ENCODE assay signal across 31 cellular contexts in genomic region chr13:40379794-40380608, GRCh38.
A peak's percentile ranks its signal among the peaks of the same experiment; 100 is the strongest.
DNase-seq lines count a peak whose midpoint lies in the region; ATAC-seq, FAIRE-seq and TF ChIP-seq lines count a peak whose summit lies in the region.
"Had no signal": no experiment of that assay in that cellular context is flagged by ENCODE, and none has a peak within 500 bp of the region (broad histone marks: within the 10 kb centered on the region; RNA-seq: fewer than 3 reads in every experiment).

No MANE protein-coding gene starts in this region.

- CTCF ChIA-PET in H1 (lab: Charles Lee; ENCODE audit: partially characterized antibody) = interaction anchor here (0.9 kb wide), 1 partner anchor 9 kb away, joined by 4 read pairs; no protein-coding TSS in a partner anchor

- H4K20me1 ChIP-seq in H1 (replicated peaks in 1 of 2; ENCODE audit: control insufficient read depth in 1 of 2, insufficient read depth in 2 of 2, low read length in 2 of 2) = no peaks in the 10 kb centered on the region

- TF ChIP-seq CTCF in H1 (IDR thresholded peaks at IDR 0.05; ENCODE audit: control extremely low read depth in 1 of 3, insufficient read depth in 1 of 3, low read depth in 1 of 3, low read length in 3 of 3) = no peak
- TF ChIP-seq CTCF in mesothelial cell of epicardium (IDR thresholded peaks at IDR 0.05; ENCODE audit: unreplicated experiment) = no peak
- TF ChIP-seq CTCF in tibial nerve (IDR thresholded peaks at IDR 0.05) = no peak

- no peak overlapping the region for H3K4ac ChIP-seq in H1 (replicated peaks; ENCODE audit: insufficient read length, low read depth, low read length)

- no peak overlapping the region for H3K27ac Mint-ChIP-seq in mesothelial cell of epicardium
- H3K27ac Mint-ChIP-seq: activated CD8-positive, alpha-beta T cell treated with anti-CD3 and anti-CD28 coated beads for 36 hours; activated naive CD4-positive, alpha-beta T cell treated with anti-CD3 and anti-CD28 coated beads, Interleukin-2, amount 10 ng/mL, durations not matched to agents 7 days and 5 days; activated T-helper 17 cell treated with anti-CD3 and anti-CD28 coated beads, Interleukin-2, amount 50 U/mL, for 72 hours; T-helper 17 cell had no signal

- 64% methylated on average over 10 of the region's 10 CpGs for WGBS in right cardiac atrium
- 54% methylated on average over 10 of the region's 10 CpGs; no CpG with 5 or more reads in 1 of the 2 experiments for WGBS in H1 (ENCODE audit: extremely low coverage in 1 of 2, insufficient coverage in 1 of 2, insufficient read length in 1 of 2, insufficient replicate concordance in 2 of 2, low coverage in 1 of 2, low lambda C conversion rate in 2 of 2, missing lambda C conversion rate in 1 of 2), 2 experiments
- WGBS in tibial nerve, 2 donors = 43 to 59% methylated on average over 10 of the region's 10 CpGs

- no peak overlapping the region for H3K56ac ChIP-seq in H1 (replicated peaks; ENCODE audit: insufficient read length, low read depth, low read length)

- H3K79me2 ChIP-seq in H1 (ENCODE audit: control insufficient read depth in 1 of 2, insufficient read depth in 2 of 2, low read length in 2 of 2) = no peaks in the 10 kb centered on the region
- H3K79me2 ChIP-seq: hepatocyte had no signal

- peak overlapping the region; percentile 37 for H3K4me3 Mint-ChIP-seq in mesothelial cell of epicardium
- H3K4me3 Mint-ChIP-seq: activated CD8-positive, alpha-beta T cell treated with anti-CD3 and anti-CD28 coated beads for 36 hours; activated naive CD4-positive, alpha-beta T cell treated with anti-CD3 and anti-CD28 coated beads, Interleukin-2, amount 10 ng/mL, durations not matched to agents 7 days and 5 days; activated T-helper 17 cell treated with anti-CD3 and anti-CD28 coated beads, Interleukin-2, amount 50 U/mL, for 72 hours; naive thymus-derived CD4-positive, alpha-beta T cell; T-helper 17 cell had no signal

- 0 out of 2 replicates have a peak overlapping the region, but pooled peaks have one; percentile 12 for H2BK15ac ChIP-seq in H1 (ENCODE audit: low read length)

- H2AFZ ChIP-seq in H1 (ENCODE audit: low read length) = peak overlapping the region; percentile 100
- H2AFZ ChIP-seq: hepatocyte had no signal

- peak overlapping the region; percentile 62 to 64 for H3K4me2 ChIP-seq in H1 (ENCODE audit: insufficient read depth in 1 of 2, low read depth in 2 of 2, low read length in 2 of 2)
- H3K4me2 ChIP-seq: hepatocyte had no signal

- H3K79me1 ChIP-seq in H1 (ENCODE audit: low read depth, low read length) = no peaks in the 10 kb centered on the region

- ATAC-seq in right cardiac atrium (no peak), left cardiac atrium (no peak), GM18858 (IDR thresholded peaks at IDR 0.05; ENCODE audit: unreplicated experiment) (no peak)
- ATAC-seq: activated CD8-positive, alpha-beta T cell treated with anti-CD3 and anti-CD28 coated beads for 36 hours; activated T-helper 17 cell treated with anti-CD3 and anti-CD28 coated beads, Interleukin-2, amount 50 U/mL, for 72 hours; body of pancreas; naive thymus-derived CD4-positive, alpha-beta T cell; T-helper 17 cell had no signal

- peaks cover 25% of the 10 kb centered on the region for H3K4me1 Mint-ChIP-seq in mesothelial cell of epicardium

- H3K4me3 ChIP-seq in right cardiac atrium (ENCODE audit: low read length) (no peak overlapping the region), H1 (ENCODE audit: extremely low read depth in 1 of 4, insufficient read depth in 2 of 4, low read depth in 3 of 4, low read length in 4 of 4) (peak overlapping the region; percentile 28 to 50 (median 38); a peak in 5 of 8 replicates), tibial nerve (no peak overlapping the region)
- H3K4me3 ChIP-seq: body of pancreas, hepatocyte, suprapubic skin had no signal

- H4K5ac ChIP-seq in H1 (ENCODE audit: insufficient read length, low read depth, low read length) = no peak overlapping the region

- H3K14ac ChIP-seq in H1 (ENCODE audit: insufficient read length) = no peak overlapping the region

- H3K9me3 ChIP-seq in right cardiac atrium (ENCODE audit: control insufficient read depth, low read length) = no peaks in the 10 kb centered on the region
- no peaks in the 10 kb centered on the region; a peak in 1 of 4 replicates for H3K9me3 ChIP-seq in H1 (ENCODE audit: insufficient read depth in 2 of 2, low read depth in 1 of 2, low read length in 1 of 2)
- no peaks in the 10 kb centered on the region for H3K9me3 ChIP-seq in tibial nerve
- H3K9me3 ChIP-seq: body of pancreas, suprapubic skin had no signal

- H4K8ac ChIP-seq in H1 (ENCODE audit: extremely low read depth, insufficient read depth, low read length) = no peak overlapping the region

- H2BK20ac ChIP-seq in H1 (ENCODE audit: low read length) = no peak overlapping the region

- H3K23ac ChIP-seq in H1 (ENCODE audit: insufficient read length) = no peak overlapping the region

- H3K36me3 Mint-ChIP-seq in mesothelial cell of epicardium = no peaks in the 10 kb centered on the region

- H3K9me3 Mint-ChIP-seq in mesothelial cell of epicardium = peaks cover 3% of the 10 kb centered on the region
- H3K9me3 Mint-ChIP-seq: activated T-helper 17 cell treated with anti-CD3 and anti-CD28 coated beads, Interleukin-2, amount 50 U/mL, for 72 hours had no signal

- H3K27me3 Mint-ChIP-seq in mesothelial cell of epicardium (ENCODE audit: low read depth) = no peaks in the 10 kb centered on the region
- H3K27me3 Mint-ChIP-seq: activated CD8-positive, alpha-beta T cell treated with anti-CD3 and anti-CD28 coated beads for 36 hours; activated T-helper 17 cell treated with anti-CD3 and anti-CD28 coated beads, Interleukin-2, amount 50 U/mL, for 72 hours; naive thymus-derived CD4-positive, alpha-beta T cell; T-helper 17 cell had no signal

- no peaks in the 10 kb centered on the region for H3K27me3 ChIP-seq in right cardiac atrium (ENCODE audit: control insufficient read depth, insufficient read depth)
- no peaks in the 10 kb centered on the region for H3K27me3 ChIP-seq in H1 (replicated peaks in 1 of 4; ENCODE audit: control insufficient read depth in 3 of 4, extremely low read depth in 1 of 4, insufficient read depth in 3 of 4, low read length in 3 of 4)
- no peaks in the 10 kb centered on the region for H3K27me3 ChIP-seq in tibial nerve
- H3K27me3 ChIP-seq: body of pancreas, hepatocyte, suprapubic skin had no signal

- H2BK120ac ChIP-seq in H1 (replicated peaks; ENCODE audit: low read depth, low read length) = no peak overlapping the region

- peak; percentile 57 for FAIRE-seq in H1 (lab: Jason Lieb, UNC)
- FAIRE-seq: frontal cortex, keratinocyte, small intestine had no signal

- H2BK5ac ChIP-seq in H1 (ENCODE audit: low read depth, low read length) = peak overlapping the region; percentile 19; the same call in 1 of the 2 replicates

- no peak overlapping the region for H4K91ac ChIP-seq in H1 (replicated peaks; ENCODE audit: insufficient read length, low read length)

- POLR2A ChIA-PET in H1 (lab: Charles Lee; ENCODE audit: partially characterized antibody) = interaction anchor here (0.6 kb wide), 1 partner anchor 475 kb away, joined by 3 read pairs; no protein-coding TSS in a partner anchor

- H3K36me3 ChIP-seq in H1 (ENCODE audit: control insufficient read depth in 2 of 4, insufficient read depth in 4 of 4, low read length in 3 of 4) (no peaks in the 10 kb centered on the region), tibial nerve (no peaks in the 10 kb centered on the region)
- H3K36me3 ChIP-seq: suprapubic skin had no signal

- H3K4me1 ChIP-seq in right cardiac atrium (ENCODE audit: control insufficient read depth, insufficient read depth, low read length) = peaks cover 4% of the 10 kb centered on the region
- peaks cover 0 to 9% (median 6%) of the 10 kb centered on the region in 4 experiments; a peak in 5 of 7 replicates for H3K4me1 ChIP-seq in H1 (replicated peaks in 1 of 4; ENCODE audit: control insufficient read depth in 3 of 4, insufficient read depth in 4 of 4, low read length in 3 of 4)
- peaks cover 0 to 77% (median 9%) of the 10 kb centered on the region in 4 donors for H3K4me1 ChIP-seq in tibial nerve
- H3K4me1 ChIP-seq: body of pancreas had no signal

- H3K9ac ChIP-seq in H1 (replicated peaks in 1 of 4; ENCODE audit: extremely low read depth in 1 of 4, low read depth in 3 of 4, low read length in 3 of 4) = no peak overlapping the region

- TF ChIP-seq EP300 in H1 (IDR thresholded peaks at IDR 0.05; ENCODE audit: borderline replicate concordance in 1 of 2, low read depth in 2 of 2, low read length in 2 of 2) (no peak), tibial nerve (IDR thresholded peaks at IDR 0.05) (no peak)

- no peak for DNase-seq in right cardiac atrium
- no peak for DNase-seq in left cardiac atrium
- DNase-seq in H1 (ENCODE audit: low read depth in 1 of 2, low spot score in 2 of 2) = peak in 1 of 2 experiments; percentile 52
- no peak for DNase-seq in mesothelial cell of epicardium (ENCODE audit: low spot score in 2 of 2, unreplicated experiment in 2 of 2)
- no peak for DNase-seq in tibial nerve (ENCODE audit: low spot score in 2 of 2)
- DNase-seq in NCI-H1694 (lab: John Stamatoyannopoulos, UW) = no peak
- no peak for DNase-seq in UCSD-AML1 (lab: John Stamatoyannopoulos, UW; ENCODE audit: unreplicated experiment)
- DNase-seq: 8988T; activated CD8-positive, alpha-beta memory T cell treated with anti-CD3 and anti-CD28 coated beads, Interleukin-2, amount 50 U/mL, for 48 hours; activated CD8-positive, alpha-beta T cell treated with anti-CD3 and anti-CD28 coated beads for 36 hours; activated naive CD4-positive, alpha-beta T cell treated with anti-CD3 and anti-CD28 coated beads, Interleukin-2, amount 10 ng/mL, durations not matched to agents 7 days and 5 days; body of pancreas; C1 segment of cervical spinal cord; cerebellar nuclear complex; DMS79; GOT3; KG1; naive thymus-derived CD4-positive, alpha-beta T cell; NCI-H1105; NCI-H2029 treated with DMSO at 0.1 percent for 48 hours; NCI-H524 treated with DMSO at 0.1 percent for 48 hours; NK-92 treated with Interleukin-12 subunit alpha and Interleukin-12 subunit beta, amount 100 ng/mL, for 24 hours; small intestine; stimulated activated naive CD4-positive, alpha-beta T cell; T-helper 17 cell had no signal

- peak overlapping the region; percentile 71; the same call in 1 of the 2 replicates for H2BK12ac ChIP-seq in H1 (ENCODE audit: low read depth, low read length)

- no peak for TF ChIP-seq RAD21 in H1 (IDR thresholded peaks at IDR 0.05 in 1 of 2, conservative IDR thresholded peaks at IDR 0.05 in 1 of 2; ENCODE audit: low read depth in 2 of 2, low read length in 2 of 2)

- TF ChIP-seq POLR2A in H1 (IDR thresholded peaks at IDR 0.05; ENCODE audit: control extremely low read depth in 1 of 2, low read depth in 2 of 2, low read length in 2 of 2) = no peak
- no peak for TF ChIP-seq POLR2A in tibial nerve (IDR thresholded peaks at IDR 0.05)

- H3K23me2 ChIP-seq in H1 (ENCODE audit: low read depth, low read length) = 0 out of 2 replicates have a peak, but pooled peaks cover 1% of the 10 kb centered on the region

- H3K27ac ChIP-seq in right cardiac atrium (ENCODE audit: low read length) (peak overlapping the region; percentile 24), H1 (ENCODE audit: low read depth, low read length) (no peak overlapping the region), tibial nerve (peak overlapping the region in 3 of 4 donors; percentile 1 to 79 (median 77))
- H3K27ac ChIP-seq: body of pancreas, hepatocyte, suprapubic skin had no signal

- intact Hi-C loops in right cardiac atrium (cut with DNase I) = no loop called here
- intact Hi-C loops in left cardiac atrium (cut with DNase I) = no loop called here

- H2AK5ac ChIP-seq in H1 (ENCODE audit: low read depth, low read length) = peak overlapping the region; percentile 26; the same call in 1 of the 2 replicates

- peak overlapping the region; percentile 81; the same call in 1 of the 2 replicates for H3K18ac ChIP-seq in H1 (ENCODE audit: extremely low read depth, low read length)

Comparison
In these comparisons a context has a peak if more than half of its experiments do, and no peak if none do; other contexts are left out.
1. H3K4me3 ChIP-seq: peak in H1 (4 of 4); none in right cardiac atrium (single experiment) and tibial nerve (0 of 4).